In the genomic region with DNA sequence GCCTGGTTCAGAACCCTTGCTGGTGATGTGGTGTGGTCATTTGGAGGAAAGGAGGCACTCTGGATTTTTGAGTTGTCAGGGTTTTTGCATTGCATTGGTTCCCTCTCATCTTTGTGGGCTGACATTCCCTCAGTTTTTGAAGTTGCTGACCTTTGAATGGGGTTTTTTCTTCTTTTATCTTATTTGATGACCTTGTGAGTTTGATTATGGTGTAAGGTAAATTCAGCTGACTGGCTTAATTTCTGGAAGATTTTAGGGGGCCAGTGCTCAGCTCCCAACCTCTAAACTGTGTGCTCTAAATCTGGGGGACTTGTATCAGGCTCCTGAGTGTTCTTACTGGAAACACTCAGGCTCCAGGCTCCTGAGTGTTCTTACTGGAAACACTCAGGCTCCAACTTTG, we compare ENCODE assay signal across 8 cellular contexts.
"Had no signal": no experiment of that assay in that cellular context is flagged by ENCODE, and none has a peak within 500 bp of the region (broad histone marks: within the 10 kb centered on the region; RNA-seq: fewer than 3 reads in every experiment).

No MANE protein-coding gene starts in this region.

- DNase-seq: GDM1, GF-D8 had no signal

- FAIRE-seq: G401.6, GM12878, GM12891, GM12892, GM18507, GM19239 had no signal

- H3K4me3 ChIP-seq: GM12878 had no signal

- ATAC-seq: GM12878 had no signal
